Comparison of ENCODE assay signal across 1 cellular context in the genomic region with DNA sequence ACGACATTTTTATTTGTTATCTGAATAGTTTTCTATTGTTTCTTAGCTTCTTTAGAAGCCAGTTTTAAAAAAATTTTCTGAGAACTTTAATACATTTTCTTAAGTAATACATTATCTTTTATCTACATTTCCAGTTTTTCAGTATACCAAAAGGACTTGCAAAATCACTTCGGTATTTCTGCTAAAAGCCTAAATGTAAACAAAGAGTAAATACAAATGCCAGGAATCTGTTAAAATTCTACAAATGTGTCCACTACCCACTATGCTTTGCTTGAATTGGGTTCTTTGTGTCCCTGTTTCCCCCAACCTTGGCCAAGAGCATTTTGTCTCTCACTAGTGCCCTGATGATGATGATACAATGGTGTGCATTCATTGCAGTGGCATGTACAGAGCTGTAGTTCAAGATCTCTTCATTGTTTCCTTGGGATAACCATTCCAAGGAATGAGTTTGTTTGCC.
A peak's percentile ranks its signal among the peaks of the same experiment; 100 is the strongest.
TF ChIP-seq lines count a peak whose summit lies in the region.

No MANE protein-coding gene starts in this region.

TF ChIP-seq in HepG2, 621 proteins besides CTCF, POLR2A, EP300 and RAD21 (continued from another document and continues in another):
- TF ChIP-seq, protein P1, sequence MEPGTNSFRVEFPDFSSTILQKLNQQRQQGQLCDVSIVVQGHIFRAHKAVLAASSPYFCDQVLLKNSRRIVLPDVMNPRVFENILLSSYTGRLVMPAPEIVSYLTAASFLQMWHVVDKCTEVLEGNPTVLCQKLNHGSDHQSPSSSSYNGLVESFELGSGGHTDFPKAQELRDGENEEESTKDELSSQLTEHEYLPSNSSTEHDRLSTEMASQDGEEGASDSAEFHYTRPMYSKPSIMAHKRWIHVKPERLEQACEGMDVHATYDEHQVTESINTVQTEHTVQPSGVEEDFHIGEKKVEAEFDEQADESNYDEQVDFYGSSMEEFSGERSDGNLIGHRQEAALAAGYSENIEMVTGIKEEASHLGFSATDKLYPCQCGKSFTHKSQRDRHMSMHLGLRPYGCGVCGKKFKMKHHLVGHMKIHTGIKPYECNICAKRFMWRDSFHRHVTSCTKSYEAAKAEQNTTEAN (CRISPR knock-in tag; conservative IDR thresholded peaks at IDR 0.05): peak; percentile 77; the same call in 1 of the 2 replicates
- TF ChIP-seq HOXA3 (CRISPR knock-in tag; IDR thresholded peaks at IDR 0.05) (peak; percentile 29; the same call in 1 of the 2 replicates), TCF7 (IDR thresholded peaks at IDR 0.05; ENCODE audit: low read depth) (peak; percentile 84), ZNF33A (CRISPR knock-in tag; IDR thresholded peaks at IDR 0.05; ENCODE audit: borderline replicate concordance) (no peak), AKAP8 (CRISPR knock-in tag; IDR thresholded peaks at IDR 0.05) (no peak), SIX4 (CRISPR knock-in tag; IDR thresholded peaks at IDR 0.05) (peak; percentile 17; the same call in 1 of the 2 replicates), U2AF2 (IDR thresholded peaks at IDR 0.05; ENCODE audit: low read depth, low read length) (no peak), ATF1 (CRISPR knock-in tag; IDR thresholded peaks at IDR 0.05) (peak; percentile 52; the same call in 1 of the 2 replicates), CBFB (CRISPR knock-in tag; IDR thresholded peaks at IDR 0.05) (no peak), PLRG1 (conservative IDR thresholded peaks at IDR 0.05) (no peak), RARA (CRISPR knock-in tag; IDR thresholded peaks at IDR 0.05) (peak; percentile 68; the same call in 1 of the 2 replicates), GATAD2A (CRISPR knock-in tag; IDR thresholded peaks at IDR 0.05) (peak; percentile 95), SMAD9 (CRISPR knock-in tag; IDR thresholded peaks at IDR 0.05) (no peak), CHD4 (IDR thresholded peaks at IDR 0.05; ENCODE audit: borderline replicate concordance, low read length) (no peak), SP140L (CRISPR knock-in tag; IDR thresholded peaks at IDR 0.05; ENCODE audit: borderline replicate concordance) (0 out of 2 replicates have a peak, but pooled peaks have one; percentile 37), ZSCAN9 (CRISPR knock-in tag; IDR thresholded peaks at IDR 0.05; ENCODE audit: borderline replicate concordance) (no peak; the same call in 1 of the 2 replicates), ZNF761 (CRISPR knock-in tag; conservative IDR thresholded peaks at IDR 0.05) (no peak), NR3C1 (CRISPR knock-in tag; IDR thresholded peaks at IDR 0.05) (no peak), FOXO1 (CRISPR knock-in tag; IDR thresholded peaks at IDR 0.05) (peak; percentile 85), ZNF446 (CRISPR knock-in tag; IDR thresholded peaks at IDR 0.05) (no peak), FOXK1 (CRISPR knock-in tag; IDR thresholded peaks at IDR 0.05; ENCODE audit: borderline replicate concordance, low read depth) (peak; percentile 81; the same call in 1 of the 2 replicates), TBX3 (IDR thresholded peaks at IDR 0.05; ENCODE audit: borderline replicate concordance) (0 out of 2 replicates have a peak, but pooled peaks have one; percentile 21), ZFP37 (CRISPR knock-in tag; IDR thresholded peaks at IDR 0.05; ENCODE audit: borderline replicate concordance) (no peak), BCL6 (CRISPR knock-in tag; IDR thresholded peaks at IDR 0.05) (peak; percentile 78), SATB2 (CRISPR knock-in tag; IDR thresholded peaks at IDR 0.05) (no peak), CREB1 (IDR thresholded peaks at IDR 0.05) (no peak), CREB1 (CRISPR knock-in tag; IDR thresholded peaks at IDR 0.05) (no peak; the same call in 1 of the 2 replicates), DR1 (CRISPR knock-in tag; IDR thresholded peaks at IDR 0.05) (no peak), ATF7 (IDR thresholded peaks at IDR 0.05) (no peak), ATF7 (CRISPR knock-in tag; IDR thresholded peaks at IDR 0.05) (no peak), KDM1A (CRISPR knock-in tag; IDR thresholded peaks at IDR 0.05) (peak; percentile 68; the same call in 1 of the 2 replicates)
- TF ChIP-seq, protein P2, sequence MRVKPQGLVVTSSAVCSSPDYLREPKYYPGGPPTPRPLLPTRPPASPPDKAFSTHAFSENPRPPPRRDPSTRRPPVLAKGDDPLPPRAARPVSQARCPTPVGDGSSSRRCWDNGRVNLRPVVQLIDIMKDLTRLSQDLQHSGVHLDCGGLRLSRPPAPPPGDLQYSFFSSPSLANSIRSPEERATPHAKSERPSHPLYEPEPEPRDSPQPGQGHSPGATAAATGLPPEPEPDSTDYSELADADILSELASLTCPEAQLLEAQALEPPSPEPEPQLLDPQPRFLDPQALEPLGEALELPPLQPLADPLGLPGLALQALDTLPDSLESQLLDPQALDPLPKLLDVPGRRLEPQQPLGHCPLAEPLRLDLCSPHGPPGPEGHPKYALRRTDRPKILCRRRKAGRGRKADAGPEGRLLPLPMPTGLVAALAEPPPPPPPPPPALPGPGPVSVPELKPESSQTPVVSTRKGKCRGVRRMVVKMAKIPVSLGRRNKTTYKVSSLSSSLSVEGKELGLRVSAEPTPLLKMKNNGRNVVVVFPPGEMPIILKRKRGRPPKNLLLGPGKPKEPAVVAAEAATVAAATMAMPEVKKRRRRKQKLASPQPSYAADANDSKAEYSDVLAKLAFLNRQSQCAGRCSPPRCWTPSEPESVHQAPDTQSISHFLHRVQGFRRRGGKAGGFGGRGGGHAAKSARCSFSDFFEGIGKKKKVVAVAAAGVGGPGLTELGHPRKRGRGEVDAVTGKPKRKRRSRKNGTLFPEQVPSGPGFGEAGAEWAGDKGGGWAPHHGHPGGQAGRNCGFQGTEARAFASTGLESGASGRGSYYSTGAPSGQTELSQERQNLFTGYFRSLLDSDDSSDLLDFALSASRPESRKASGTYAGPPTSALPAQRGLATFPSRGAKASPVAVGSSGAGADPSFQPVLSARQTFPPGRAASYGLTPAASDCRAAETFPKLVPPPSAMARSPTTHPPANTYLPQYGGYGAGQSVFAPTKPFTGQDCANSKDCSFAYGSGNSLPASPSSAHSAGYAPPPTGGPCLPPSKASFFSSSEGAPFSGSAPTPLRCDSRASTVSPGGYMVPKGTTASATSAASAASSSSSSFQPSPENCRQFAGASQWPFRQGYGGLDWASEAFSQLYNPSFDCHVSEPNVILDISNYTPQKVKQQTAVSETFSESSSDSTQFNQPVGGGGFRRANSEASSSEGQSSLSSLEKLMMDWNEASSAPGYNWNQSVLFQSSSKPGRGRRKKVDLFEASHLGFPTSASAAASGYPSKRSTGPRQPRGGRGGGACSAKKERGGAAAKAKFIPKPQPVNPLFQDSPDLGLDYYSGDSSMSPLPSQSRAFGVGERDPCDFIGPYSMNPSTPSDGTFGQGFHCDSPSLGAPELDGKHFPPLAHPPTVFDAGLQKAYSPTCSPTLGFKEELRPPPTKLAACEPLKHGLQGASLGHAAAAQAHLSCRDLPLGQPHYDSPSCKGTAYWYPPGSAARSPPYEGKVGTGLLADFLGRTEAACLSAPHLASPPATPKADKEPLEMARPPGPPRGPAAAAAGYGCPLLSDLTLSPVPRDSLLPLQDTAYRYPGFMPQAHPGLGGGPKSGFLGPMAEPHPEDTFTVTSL (CRISPR knock-in tag; IDR thresholded peaks at IDR 0.05; ENCODE audit: borderline replicate concordance): peak; percentile 84; the same call in 1 of the 2 replicates
- TF ChIP-seq, protein P3, sequence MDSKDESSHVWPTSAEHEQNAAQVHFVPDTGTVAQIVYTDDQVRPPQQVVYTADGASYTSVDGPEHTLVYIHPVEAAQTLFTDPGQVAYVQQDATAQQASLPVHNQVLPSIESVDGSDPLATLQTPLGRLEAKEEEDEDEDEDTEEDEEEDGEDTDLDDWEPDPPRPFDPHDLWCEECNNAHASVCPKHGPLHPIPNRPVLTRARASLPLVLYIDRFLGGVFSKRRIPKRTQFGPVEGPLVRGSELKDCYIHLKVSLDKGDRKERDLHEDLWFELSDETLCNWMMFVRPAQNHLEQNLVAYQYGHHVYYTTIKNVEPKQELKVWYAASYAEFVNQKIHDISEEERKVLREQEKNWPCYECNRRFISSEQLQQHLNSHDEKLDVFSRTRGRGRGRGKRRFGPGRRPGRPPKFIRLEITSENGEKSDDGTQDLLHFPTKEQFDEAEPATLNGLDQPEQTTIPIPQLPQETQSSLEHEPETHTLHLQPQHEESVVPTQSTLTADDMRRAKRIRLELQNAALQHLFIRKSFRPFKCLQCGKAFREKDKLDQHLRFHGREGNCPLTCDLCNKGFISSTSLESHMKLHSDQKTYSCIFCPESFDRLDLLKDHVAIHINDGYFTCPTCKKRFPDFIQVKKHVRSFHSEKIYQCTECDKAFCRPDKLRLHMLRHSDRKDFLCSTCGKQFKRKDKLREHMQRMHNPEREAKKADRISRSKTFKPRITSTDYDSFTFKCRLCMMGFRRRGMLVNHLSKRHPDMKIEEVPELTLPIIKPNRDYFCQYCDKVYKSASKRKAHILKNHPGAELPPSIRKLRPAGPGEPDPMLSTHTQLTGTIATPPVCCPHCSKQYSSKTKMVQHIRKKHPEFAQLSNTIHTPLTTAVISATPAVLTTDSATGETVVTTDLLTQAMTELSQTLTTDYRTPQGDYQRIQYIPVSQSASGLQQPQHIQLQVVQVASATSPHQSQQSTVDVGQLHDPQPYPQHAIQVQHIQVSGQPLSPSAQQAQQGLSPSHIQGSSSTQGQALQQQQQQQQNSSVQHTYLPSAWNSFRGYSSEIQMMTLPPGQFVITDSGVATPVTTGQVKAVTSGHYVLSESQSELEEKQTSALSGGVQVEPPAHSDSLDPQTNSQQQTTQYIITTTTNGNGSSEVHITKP (CRISPR knock-in tag; IDR thresholded peaks at IDR 0.05; ENCODE audit: low read depth): 0 out of 2 replicates have a peak, but pooled peaks have one; percentile 30
- TF ChIP-seq, protein P4, sequence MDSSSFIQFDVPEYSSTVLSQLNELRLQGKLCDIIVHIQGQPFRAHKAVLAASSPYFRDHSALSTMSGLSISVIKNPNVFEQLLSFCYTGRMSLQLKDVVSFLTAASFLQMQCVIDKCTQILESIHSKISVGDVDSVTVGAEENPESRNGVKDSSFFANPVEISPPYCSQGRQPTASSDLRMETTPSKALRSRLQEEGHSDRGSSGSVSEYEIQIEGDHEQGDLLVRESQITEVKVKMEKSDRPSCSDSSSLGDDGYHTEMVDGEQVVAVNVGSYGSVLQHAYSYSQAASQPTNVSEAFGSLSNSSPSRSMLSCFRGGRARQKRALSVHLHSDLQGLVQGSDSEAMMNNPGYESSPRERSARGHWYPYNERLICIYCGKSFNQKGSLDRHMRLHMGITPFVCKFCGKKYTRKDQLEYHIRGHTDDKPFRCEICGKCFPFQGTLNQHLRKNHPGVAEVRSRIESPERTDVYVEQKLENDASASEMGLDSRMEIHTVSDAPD (CRISPR knock-in tag; IDR thresholded peaks at IDR 0.05): 0 out of 2 replicates have a peak, but pooled peaks have one; percentile 16
- TF ChIP-seq, protein P5, sequence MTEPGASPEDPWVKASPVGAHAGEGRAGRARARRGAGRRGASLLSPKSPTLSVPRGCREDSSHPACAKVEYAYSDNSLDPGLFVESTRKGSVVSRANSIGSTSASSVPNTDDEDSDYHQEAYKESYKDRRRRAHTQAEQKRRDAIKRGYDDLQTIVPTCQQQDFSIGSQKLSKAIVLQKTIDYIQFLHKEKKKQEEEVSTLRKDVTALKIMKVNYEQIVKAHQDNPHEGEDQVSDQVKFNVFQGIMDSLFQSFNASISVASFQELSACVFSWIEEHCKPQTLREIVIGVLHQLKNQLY (CRISPR knock-in tag; IDR thresholded peaks at IDR 0.05): 0 out of 2 replicates have a peak, but pooled peaks have one; percentile 24
- TF ChIP-seq, protein P6, sequence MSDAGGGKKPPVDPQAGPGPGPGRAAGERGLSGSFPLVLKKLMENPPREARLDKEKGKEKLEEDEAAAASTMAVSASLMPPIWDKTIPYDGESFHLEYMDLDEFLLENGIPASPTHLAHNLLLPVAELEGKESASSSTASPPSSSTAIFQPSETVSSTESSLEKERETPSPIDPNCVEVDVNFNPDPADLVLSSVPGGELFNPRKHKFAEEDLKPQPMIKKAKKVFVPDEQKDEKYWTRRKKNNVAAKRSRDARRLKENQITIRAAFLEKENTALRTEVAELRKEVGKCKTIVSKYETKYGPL (CRISPR knock-in tag; IDR thresholded peaks at IDR 0.05): no peak
- TF ChIP-seq, protein P7, sequence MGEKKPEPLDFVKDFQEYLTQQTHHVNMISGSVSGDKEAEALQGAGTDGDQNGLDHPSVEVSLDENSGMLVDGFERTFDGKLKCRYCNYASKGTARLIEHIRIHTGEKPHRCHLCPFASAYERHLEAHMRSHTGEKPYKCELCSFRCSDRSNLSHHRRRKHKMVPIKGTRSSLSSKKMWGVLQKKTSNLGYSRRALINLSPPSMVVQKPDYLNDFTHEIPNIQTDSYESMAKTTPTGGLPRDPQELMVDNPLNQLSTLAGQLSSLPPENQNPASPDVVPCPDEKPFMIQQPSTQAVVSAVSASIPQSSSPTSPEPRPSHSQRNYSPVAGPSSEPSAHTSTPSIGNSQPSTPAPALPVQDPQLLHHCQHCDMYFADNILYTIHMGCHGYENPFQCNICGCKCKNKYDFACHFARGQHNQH (CRISPR knock-in tag; IDR thresholded peaks at IDR 0.05): peak; percentile 61
- TF ChIP-seq, protein P8, sequence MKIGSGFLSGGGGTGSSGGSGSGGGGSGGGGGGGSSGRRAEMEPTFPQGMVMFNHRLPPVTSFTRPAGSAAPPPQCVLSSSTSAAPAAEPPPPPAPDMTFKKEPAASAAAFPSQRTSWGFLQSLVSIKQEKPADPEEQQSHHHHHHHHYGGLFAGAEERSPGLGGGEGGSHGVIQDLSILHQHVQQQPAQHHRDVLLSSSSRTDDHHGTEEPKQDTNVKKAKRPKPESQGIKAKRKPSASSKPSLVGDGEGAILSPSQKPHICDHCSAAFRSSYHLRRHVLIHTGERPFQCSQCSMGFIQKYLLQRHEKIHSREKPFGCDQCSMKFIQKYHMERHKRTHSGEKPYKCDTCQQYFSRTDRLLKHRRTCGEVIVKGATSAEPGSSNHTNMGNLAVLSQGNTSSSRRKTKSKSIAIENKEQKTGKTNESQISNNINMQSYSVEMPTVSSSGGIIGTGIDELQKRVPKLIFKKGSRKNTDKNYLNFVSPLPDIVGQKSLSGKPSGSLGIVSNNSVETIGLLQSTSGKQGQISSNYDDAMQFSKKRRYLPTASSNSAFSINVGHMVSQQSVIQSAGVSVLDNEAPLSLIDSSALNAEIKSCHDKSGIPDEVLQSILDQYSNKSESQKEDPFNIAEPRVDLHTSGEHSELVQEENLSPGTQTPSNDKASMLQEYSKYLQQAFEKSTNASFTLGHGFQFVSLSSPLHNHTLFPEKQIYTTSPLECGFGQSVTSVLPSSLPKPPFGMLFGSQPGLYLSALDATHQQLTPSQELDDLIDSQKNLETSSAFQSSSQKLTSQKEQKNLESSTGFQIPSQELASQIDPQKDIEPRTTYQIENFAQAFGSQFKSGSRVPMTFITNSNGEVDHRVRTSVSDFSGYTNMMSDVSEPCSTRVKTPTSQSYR (CRISPR knock-in tag; IDR thresholded peaks at IDR 0.05; ENCODE audit: borderline replicate concordance): peak; percentile 57; the same call in 1 of the 2 replicates
- TF ChIP-seq, protein P9, sequence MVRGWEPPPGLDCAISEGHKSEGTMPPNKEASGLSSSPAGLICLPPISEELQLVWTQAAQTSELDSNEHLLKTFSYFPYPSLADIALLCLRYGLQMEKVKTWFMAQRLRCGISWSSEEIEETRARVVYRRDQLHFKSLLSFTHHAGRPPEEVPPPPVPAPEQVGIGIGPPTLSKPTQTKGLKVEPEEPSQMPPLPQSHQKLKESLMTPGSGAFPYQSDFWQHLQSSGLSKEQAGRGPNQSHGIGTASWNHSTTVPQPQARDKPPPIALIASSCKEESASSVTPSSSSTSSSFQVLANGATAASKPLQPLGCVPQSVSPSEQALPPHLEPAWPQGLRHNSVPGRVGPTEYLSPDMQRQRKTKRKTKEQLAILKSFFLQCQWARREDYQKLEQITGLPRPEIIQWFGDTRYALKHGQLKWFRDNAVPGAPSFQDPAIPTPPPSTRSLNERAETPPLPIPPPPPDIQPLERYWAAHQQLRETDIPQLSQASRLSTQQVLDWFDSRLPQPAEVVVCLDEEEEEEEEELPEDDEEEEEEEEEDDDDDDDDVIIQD (CRISPR knock-in tag; IDR thresholded peaks at IDR 0.05; ENCODE audit: low read depth): peak; percentile 98
- TF ChIP-seq, protein P10, sequence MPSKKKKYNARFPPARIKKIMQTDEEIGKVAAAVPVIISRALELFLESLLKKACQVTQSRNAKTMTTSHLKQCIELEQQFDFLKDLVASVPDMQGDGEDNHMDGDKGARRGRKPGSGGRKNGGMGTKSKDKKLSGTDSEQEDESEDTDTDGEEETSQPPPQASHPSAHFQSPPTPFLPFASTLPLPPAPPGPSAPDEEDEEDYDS (CRISPR knock-in tag; IDR thresholded peaks at IDR 0.05): peak; percentile 75
